In the genomic region with DNA sequence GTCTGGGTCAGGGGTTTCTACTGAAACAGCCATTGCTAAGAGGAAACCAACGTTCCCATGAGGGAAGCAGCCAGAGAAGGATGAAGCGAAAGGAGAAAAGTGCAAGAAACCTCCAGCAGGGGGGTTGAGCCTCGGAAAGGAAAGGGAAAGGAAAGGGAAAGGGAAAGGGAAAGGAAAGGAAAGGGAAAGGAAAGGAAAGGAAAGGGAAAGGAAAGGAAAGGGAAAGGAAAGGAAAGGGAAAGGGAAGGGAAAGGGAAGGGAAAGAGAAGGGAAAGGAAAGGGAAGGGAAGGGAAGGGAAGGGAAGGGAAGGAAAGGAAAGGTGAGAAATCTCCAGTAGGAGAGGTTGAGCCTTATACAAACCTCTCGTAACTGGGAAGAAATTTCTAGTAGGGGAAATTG, we compare ENCODE assay signal across 8 cellular contexts. TPM values are rescaled to one million over a fixed set of nuclear protein-coding genes. Genes with fewer than 3 reads are reported as not detected.
DNase-seq lines count a peak whose midpoint lies in the region; ATAC-seq, FAIRE-seq and TF ChIP-seq lines count a peak whose summit lies in the region.
"Not testable (repeated sequence)": the region's sequence is repeated elsewhere in the genome, so short reads cannot be mapped to it uniquely, and the experiment has no call there.

No MANE protein-coding gene starts in this region.

- not testable (repeated sequence) for H3K4me3 ChIP-seq in AG04450 (ENCODE audit: low read depth, low read length); PC-3 (ENCODE audit: low read length); astrocyte of the cerebellum (ENCODE audit: low read depth, low read length); H1 (ENCODE audit: extremely low read depth in 1 of 4, insufficient read depth in 2 of 4, low read depth in 3 of 4, low read length in 4 of 4); foreskin fibroblast (ENCODE audit: low read depth in 1 of 2, low read length in 2 of 2); lung; prostate gland

- not testable (repeated sequence) for H3F3A ChIP-seq in PC-3 (ENCODE audit: low read length, unreplicated experiment)

- not testable (repeated sequence) for DNase-seq in AG04450 (ENCODE audit: low read depth, low spot score); astrocyte of the cerebellum (ENCODE audit: low read depth); H1 (ENCODE audit: low read depth in 1 of 2, low spot score in 2 of 2); foreskin fibroblast; prostate gland (ENCODE audit: low spot score)
- peak; percentile 6 for DNase-seq in H4 (ENCODE audit: low spot score)
- DNase-seq in PC-3, result peak; percentile 13
- DNase-seq in lung (ENCODE audit: low spot score), result peak; percentile 28

- TF ChIP-seq RAD21 in H1 (IDR thresholded peaks at IDR 0.05 in 1 of 2, conservative IDR thresholded peaks at IDR 0.05 in 1 of 2; ENCODE audit: low read depth in 2 of 2, low read length in 2 of 2), result not testable (repeated sequence)

- not testable (repeated sequence) for H2BK12ac ChIP-seq in H1 (ENCODE audit: low read depth, low read length)

- not testable (repeated sequence) for H3K27me3 ChIP-seq in AG04450 (ENCODE audit: control insufficient read depth, insufficient read depth, low read length); PC-3 (ENCODE audit: low read length); H1 (replicated peaks in 1 of 4; ENCODE audit: control insufficient read depth in 3 of 4, extremely low read depth in 1 of 4, insufficient read depth in 3 of 4, low read length in 3 of 4); lung (ENCODE audit: control insufficient read depth, insufficient read depth); prostate gland (replicated peaks; ENCODE audit: insufficient read depth)

- TF ChIP-seq CTCF in AG04450 (IDR thresholded peaks at IDR 0.05; ENCODE audit: low read depth, low read length), result peak; percentile 23; the same call in 1 of the 2 replicates
- TF ChIP-seq CTCF in PC-3 (conservative IDR thresholded peaks at IDR 0.05; ENCODE audit: low read depth, low read length); lung (IDR thresholded peaks at IDR 0.05; ENCODE audit: control extremely low read depth, extremely low read depth); prostate gland (IDR thresholded peaks at IDR 0.05): not testable (repeated sequence)
- TF ChIP-seq CTCF in astrocyte of the cerebellum (IDR thresholded peaks at IDR 0.05; ENCODE audit: low read depth, low read length, missing control alignments), result peak; percentile 20
- TF ChIP-seq CTCF in H1 (IDR thresholded peaks at IDR 0.05; ENCODE audit: control extremely low read depth in 1 of 3, insufficient read depth in 1 of 3, low read depth in 1 of 3, low read length in 3 of 3), result peak in 2 of 3 experiments; percentile 11 to 18; a peak in 2 of 4 replicates
- TF ChIP-seq CTCF in foreskin fibroblast (IDR thresholded peaks at IDR 0.05; ENCODE audit: low read depth, low read length), result peak; percentile 20

- H3K9me3 ChIP-seq in AG04450 (ENCODE audit: control insufficient read depth, insufficient read depth, low read length); PC-3 (ENCODE audit: low read length); H1 (ENCODE audit: insufficient read depth in 2 of 2, low read depth in 1 of 2, low read length in 1 of 2); lung (ENCODE audit: control insufficient read depth in 2 of 2, insufficient read depth in 1 of 2, low read length in 1 of 2); prostate gland: not testable (repeated sequence)

- not testable (repeated sequence) for BruUV-seq in PC-3 (replicated peaks; lab: Mats Ljungman, UMichigan)

- TF ChIP-seq EP300 in H1 (IDR thresholded peaks at IDR 0.05; ENCODE audit: borderline replicate concordance in 1 of 2, low read depth in 2 of 2, low read length in 2 of 2), result not testable (repeated sequence)

- not testable (repeated sequence) for H2BK120ac ChIP-seq in H1 (replicated peaks; ENCODE audit: low read depth, low read length)

- not testable (repeated sequence) for H3K23me2 ChIP-seq in H1 (ENCODE audit: low read depth, low read length)

- H3K14ac ChIP-seq in H1 (ENCODE audit: insufficient read length), result not testable (repeated sequence)

- not testable (repeated sequence) for H3K4me1 ChIP-seq in PC-3 (ENCODE audit: insufficient read depth, low read length); H1 (replicated peaks in 1 of 4; ENCODE audit: control insufficient read depth in 3 of 4, insufficient read depth in 4 of 4, low read length in 3 of 4); lung (ENCODE audit: control insufficient read depth in 2 of 2, insufficient read depth in 2 of 2, low read length in 2 of 2); prostate gland (replicated peaks)

- H3K79me2 ChIP-seq in PC-3 (ENCODE audit: low read length); H1 (ENCODE audit: control insufficient read depth in 1 of 2, insufficient read depth in 2 of 2, low read length in 2 of 2): not testable (repeated sequence)

- H3K79me1 ChIP-seq in H1 (ENCODE audit: low read depth, low read length), result not testable (repeated sequence)

- in situ Hi-C loops in astrocyte of the cerebellum (cut with HindIII; ENCODE audit: low sequenced_read_pairs), result not testable (repeated sequence)

- not testable (repeated sequence) for H2AFZ ChIP-seq in PC-3 (ENCODE audit: low read length); H1 (ENCODE audit: low read length)

- not testable (repeated sequence) for H2BK5ac ChIP-seq in H1 (ENCODE audit: low read depth, low read length)

- intact Hi-C loops in PC-3 (cut with micrococcal nuclease); prostate gland (cut with DNase I): not testable (repeated sequence)

- ATAC-seq in PC-3; lung (ENCODE audit: insufficient read depth, low FRiP score): not testable (repeated sequence)

- not testable (repeated sequence) for H4K8ac ChIP-seq in H1 (ENCODE audit: extremely low read depth, insufficient read depth, low read length)

- not testable (repeated sequence) for H4K5ac ChIP-seq in H1 (ENCODE audit: insufficient read length, low read depth, low read length)

- H4K91ac ChIP-seq in H1 (replicated peaks; ENCODE audit: insufficient read length, low read length), result not testable (repeated sequence)

- not testable (repeated sequence) for H2BK15ac ChIP-seq in H1 (ENCODE audit: low read length)

- not testable (repeated sequence) for FAIRE-seq in H1 (lab: Jason Lieb, UNC)

- not testable (repeated sequence) for H3K36me3 ChIP-seq in PC-3 (ENCODE audit: low read depth, low read length); H1 (ENCODE audit: control insufficient read depth in 2 of 4, insufficient read depth in 4 of 4, low read length in 3 of 4); lung (ENCODE audit: control insufficient read depth in 2 of 2, insufficient read depth in 2 of 2, low read length in 2 of 2); prostate gland

- H2AK5ac ChIP-seq in H1 (ENCODE audit: low read depth, low read length), result not testable (repeated sequence)

- CTCF ChIA-PET in AG04450 (lab: Charles Lee); H1 (lab: Charles Lee; ENCODE audit: partially characterized antibody): not testable (repeated sequence)
- CTCF ChIA-PET in PC-3 (lab: Charles Lee), result interaction anchor here (0.7 kb wide), 1 partner anchor 267 kb away, joined by 6 read pairs; no protein-coding TSS in a partner anchor

- POLR2A ChIA-PET in AG04450 (lab: Yijun Ruan, JAX); PC-3 (lab: Charles Lee; ENCODE audit: unreplicated experiment); H1 (lab: Charles Lee; ENCODE audit: partially characterized antibody): not testable (repeated sequence)

- H3K9me2 ChIP-seq in PC-3 (replicated peaks; ENCODE audit: low read length), result not testable (repeated sequence)

- not testable (repeated sequence) for H3K27ac ChIP-seq in AG04450 (ENCODE audit: low read depth, low read length); PC-3 (ENCODE audit: low read length); H1 (ENCODE audit: low read depth, low read length); lung (ENCODE audit: low read depth in 1 of 2, low read length in 1 of 2)
- peak overlapping the region; percentile 66 to 76 for H3K27ac ChIP-seq in prostate gland

- not testable (repeated sequence) for H3K4ac ChIP-seq in H1 (replicated peaks; ENCODE audit: insufficient read length, low read depth, low read length)

- not testable (repeated sequence) for H3K56ac ChIP-seq in H1 (replicated peaks; ENCODE audit: insufficient read length, low read depth, low read length)

- TF ChIP-seq POLR2A in H1 (IDR thresholded peaks at IDR 0.05; ENCODE audit: control extremely low read depth in 1 of 2, low read depth in 2 of 2, low read length in 2 of 2); prostate gland (IDR thresholded peaks at IDR 0.05): not testable (repeated sequence)

- not testable (repeated sequence) for H3K4me2 ChIP-seq in PC-3 (ENCODE audit: low read length); H1 (ENCODE audit: insufficient read depth in 1 of 2, low read depth in 2 of 2, low read length in 2 of 2)

- not testable (repeated sequence) for H4K20me1 ChIP-seq in PC-3 (ENCODE audit: low read length); H1 (replicated peaks in 1 of 2; ENCODE audit: control insufficient read depth in 1 of 2, insufficient read depth in 2 of 2, low read length in 2 of 2)

- not testable (repeated sequence) for H3K9ac ChIP-seq in PC-3 (ENCODE audit: low read length); H1 (replicated peaks in 1 of 4; ENCODE audit: extremely low read depth in 1 of 4, low read depth in 3 of 4, low read length in 3 of 4)

- not testable (repeated sequence) for H2BK20ac ChIP-seq in H1 (ENCODE audit: low read length)

- 79% methylated on average over 4 of the region's 4 CpGs; no CpG with 5 or more reads in 1 of the 2 experiments for WGBS in H1 (ENCODE audit: extremely low coverage in 1 of 2, insufficient coverage in 1 of 2, insufficient read length in 1 of 2, insufficient replicate concordance in 2 of 2, low coverage in 1 of 2, low lambda C conversion rate in 2 of 2, missing lambda C conversion rate in 1 of 2), 2 experiments
- WGBS in lung, 2 donors, result 70 to 82% methylated on average over 4 of the region's 4 CpGs
- 80% methylated on average over 4 of the region's 4 CpGs for WGBS in prostate gland

- not testable (repeated sequence) for H3K18ac ChIP-seq in H1 (ENCODE audit: extremely low read depth, low read length)

- H3K23ac ChIP-seq in H1 (ENCODE audit: insufficient read length), result not testable (repeated sequence)

RNA-seq across cellular contexts. Expression of a gene that starts 52.0 kb away (rescaled TPM):
- 4,215 and 4,363 TPM in 2 replicates for polyA plus RNA-seq in AG04450 (2011; rRNA removed)
- 745 and 784 TPM in 2 replicates for polyA minus RNA-seq in AG04450 (2011; rRNA and poly(A)+ RNA removed)
- 3,004 and 3,097 TPM in 2 replicates for total RNA-seq in H4 (2014; rRNA removed; shearing (Covaris generic))
- 2,156 and 3,194 TPM in 2 replicates for total RNA-seq in PC-3 (2014; rRNA removed)
- 2,416 and 2,501 TPM in 2 replicates for total RNA-seq in H1 (2021; fragmentation: NEBNext Ultra II Directional; extraction: Animal tissue kit (Norgen Biotek cat#: 25700))
- 4,119 and 5,590 TPM in 2 replicates for polyA plus RNA-seq in H1 (2011; rRNA removed)
- polyA plus RNA-seq in H1 (2011; cell fraction: cytosol; rRNA removed), result 7,082 TPM
- polyA plus RNA-seq in H1 (2011; cell fraction: nucleus; rRNA removed), result 1,404 TPM
- polyA plus RNA-seq in H1 (2012, experiment 1 of 2), result 4,427 to 5,239 TPM (median 4,948 TPM) in 4 replicates
- polyA plus RNA-seq in H1 (2012, experiment 2 of 2), result 19,479 TPM
- 3,790 TPM for polyA plus RNA-seq in H1 (2013, experiment 1 of 2)
- 3,809 TPM for polyA plus RNA-seq in H1 (2013, experiment 2 of 2)
- 816 and 841 TPM in 2 replicates for polyA minus RNA-seq in H1 (2011; rRNA and poly(A)+ RNA removed)
- polyA minus RNA-seq in H1 (2011; cell fraction: cytosol; rRNA and poly(A)+ RNA removed), result 998 TPM
- 840 TPM for polyA minus RNA-seq in H1 (2011; cell fraction: nucleus; rRNA and poly(A)+ RNA removed)
- total RNA-seq in lung, result 1,000 to 10,000 TPM; 1,181 to 1,750 TPM
- 1,000 to 10,000 TPM; 3,085 to 4,573 TPM for polyA plus RNA-seq in lung
- 1,000 to 10,000 TPM in 1 of 2 donors, 100 to 1,000 TPM in 1; 995 to 3,415 TPM for total RNA-seq in prostate gland

RNA-seq across cellular contexts. Expression of a gene that starts 58.6 kb away (rescaled TPM):
- polyA plus RNA-seq in AG04450 (2011; rRNA removed) (1.9 and 2.5 TPM in 2 replicates), H1 (2011; rRNA removed) (2.6 and 3.1 TPM in 2 replicates), lung (10 to 100 TPM in 1 of 2 donors, 1 to 10 TPM in 1; 1.5 to 12.2 TPM)
- 0.97 and 1.2 TPM in 2 replicates for polyA minus RNA-seq in AG04450 (2011; rRNA and poly(A)+ RNA removed)
- 0.37 and 0.75 TPM in 2 replicates for total RNA-seq in H4 (2014; rRNA removed; shearing (Covaris generic))
- total RNA-seq in PC-3 (2014; rRNA removed) (5.6 and 8.1 TPM in 2 replicates), lung (10 to 100 TPM in 1 of 2 donors, 1 to 10 TPM in 1; 4.1 to 13.7 TPM), prostate gland (1 to 10 TPM; 3.6 to 5.4 TPM)
- 5.4 and 5.5 TPM in 2 replicates for total RNA-seq in H1 (2021; fragmentation: NEBNext Ultra II Directional; extraction: Animal tissue kit (Norgen Biotek cat#: 25700))
- polyA plus RNA-seq in H1 (2011; cell fraction: cytosol; rRNA removed), result 10.5 TPM
- polyA plus RNA-seq in H1 (2011; cell fraction: nucleus; rRNA removed), result 11.8 TPM
- 6.6 to 11.5 TPM (median 10.6 TPM) in 4 replicates for polyA plus RNA-seq in H1 (2012, experiment 1 of 2)
- polyA plus RNA-seq in H1 (2012, experiment 2 of 2), result 0.60 TPM
- polyA plus RNA-seq in H1 (2013, experiment 1 of 2), result 6.7 TPM
- polyA plus RNA-seq in H1 (2013, experiment 2 of 2), result 5.0 TPM
- polyA minus RNA-seq in H1 (2011; rRNA and poly(A)+ RNA removed), result 2.0 and 2.2 TPM in 2 replicates
- 1.4 TPM for polyA minus RNA-seq in H1 (2011; cell fraction: cytosol; rRNA and poly(A)+ RNA removed)
- 7.5 TPM for polyA minus RNA-seq in H1 (2011; cell fraction: nucleus; rRNA and poly(A)+ RNA removed)
